Comparison of ENCODE assay signal across 1 cellular context in genomic region chr17:80036715-80037477, GRCh38.
A peak's percentile ranks its signal among the peaks of the same experiment; 100 is the strongest.
TF ChIP-seq lines count a peak whose summit lies in the region.

No MANE protein-coding gene starts in this region.

TF ChIP-seq in HEK293, 187 proteins besides CTCF, POLR2A, EP300 and RAD21 (continued from another document):
- 0 out of 2 replicates have a peak, but pooled peaks have one; percentile 23 for TF ChIP-seq ZNF18 (tag by site-specific recombination; IDR thresholded peaks at IDR 0.05)
- no peak for TF ChIP-seq ZNF132 (tag by site-specific recombination; IDR thresholded peaks at IDR 0.05; ENCODE audit: borderline replicate concordance)
- TF ChIP-seq ZNF561 (tag by site-specific recombination; IDR thresholded peaks at IDR 0.05; ENCODE audit: borderline replicate concordance), result no peak
- peak; percentile 12 for TF ChIP-seq ZBTB8A (tag by site-specific recombination; IDR thresholded peaks at IDR 0.05)
- TF ChIP-seq ZNF202 (tag by site-specific recombination; IDR thresholded peaks at IDR 0.05; ENCODE audit: borderline replicate concordance), result no peak
- no peak for TF ChIP-seq ZNF416 (tag by site-specific recombination; IDR thresholded peaks at IDR 0.05)
- TF ChIP-seq ZNF214 (tag by site-specific recombination; IDR thresholded peaks at IDR 0.05; ENCODE audit: borderline replicate concordance), result no peak
- TF ChIP-seq KLF17 (tag by site-specific recombination; IDR thresholded peaks at IDR 0.05), result 0 out of 2 replicates have a peak, but pooled peaks have one; percentile 38
- no peak for TF ChIP-seq ZFP41 (tag by site-specific recombination; IDR thresholded peaks at IDR 0.05; ENCODE audit: borderline replicate concordance)
- TF ChIP-seq ZNF707 (tag by site-specific recombination; IDR thresholded peaks at IDR 0.05), result no peak
- no peak for TF ChIP-seq PRDM6 (tag by site-specific recombination; IDR thresholded peaks at IDR 0.05)
- no peak for TF ChIP-seq ZNF112 (tag by site-specific recombination; IDR thresholded peaks at IDR 0.05)
- TF ChIP-seq KLF8 (tag by site-specific recombination; IDR thresholded peaks at IDR 0.05), result peak; percentile 60
- TF ChIP-seq ZNF274 (IDR thresholded peaks at IDR 0.05; ENCODE audit: low read length), result no peak
- TF ChIP-seq ZNF274 (tag by site-specific recombination; IDR thresholded peaks at IDR 0.05; ENCODE audit: borderline replicate concordance), result no peak
- TF ChIP-seq ZNF548 (tag by site-specific recombination; IDR thresholded peaks at IDR 0.05), result no peak
